In genomic region chr20:20235681-20236080, GRCh38 we compare ENCODE assay signal across 33 cellular contexts.
"Had no signal": no experiment of that assay in that cellular context is flagged by ENCODE, and none has a peak within 500 bp of the region (broad histone marks: within the 10 kb centered on the region; RNA-seq: fewer than 3 reads in every experiment).

No MANE protein-coding gene starts in this region.

- ATAC-seq: activated CD4-positive, CD25-positive, alpha-beta regulatory T cell treated with anti-CD3 and anti-CD28 coated beads, Interleukin-2, amount 50 U/mL, for 24 hours; body of pancreas; foreskin keratinocyte; heart right ventricle; left lobe of liver; lower lobe of right lung; naive thymus-derived CD8-positive, alpha-beta T cell; pancreas; stimulated activated memory B cell treated with anti-CD40 and anti-IgM and Interleukin-4, amounts not matched to agents 10 μg/mL and 1 μg/mL and 100 μg/mL, for 72 hours; stimulated activated naive CD8-positive, alpha-beta T cell treated with anti-CD3 and anti-CD28 coated beads, Interleukin-15, amount 100 ng/mL, for 72 hours had no signal

- H3K36me3 Mint-ChIP-seq: activated naive CD8-positive, alpha-beta T cell treated with anti-CD3 and anti-CD28 coated beads for 36 hours; naive thymus-derived CD8-positive, alpha-beta T cell; stimulated activated memory B cell treated with anti-CD40 and anti-IgM and Interleukin-4, amounts not matched to agents 10 μg/mL and 1 μg/mL and 100 μg/mL, for 72 hours had no signal

- H3K27me3 Mint-ChIP-seq: stimulated activated naive CD8-positive, alpha-beta T cell treated with anti-CD3 and anti-CD28 coated beads, Interleukin-15, amount 100 ng/mL, for 72 hours had no signal

- H3K4me3 Mint-ChIP-seq: activated naive CD4-positive, alpha-beta T cell treated with anti-CD3 and anti-CD28 coated beads for 36 hours; activated naive CD8-positive, alpha-beta T cell treated with anti-CD3 and anti-CD28 coated beads for 36 hours; activated T-helper 1 cell treated with anti-CD3 and anti-CD28 coated beads, Interleukin-12 subunit alpha, Interleukin-12 subunit beta, Interleukin-2, Interleukin-4 antibody, amounts not matched to agents 30 ng/mL and 10 ng/mL and 1 ng/mL, durations not matched to agents 14 hours and 24 hours and 36 hours; naive thymus-derived CD8-positive, alpha-beta T cell; neural crest cell; stimulated activated memory B cell treated with anti-CD40 and anti-IgM and Interleukin-4, amounts not matched to agents 10 μg/mL and 1 μg/mL and 100 μg/mL, for 72 hours; stimulated activated naive CD8-positive, alpha-beta T cell treated with anti-CD3 and anti-CD28 coated beads, Interleukin-15, amount 100 ng/mL, for 72 hours had no signal

- H3K4me1 Mint-ChIP-seq: activated naive CD8-positive, alpha-beta T cell treated with anti-CD3 and anti-CD28 coated beads for 36 hours; stimulated activated naive CD8-positive, alpha-beta T cell treated with anti-CD3 and anti-CD28 coated beads, Interleukin-15, amount 100 ng/mL, for 72 hours had no signal

- H3K9me3 Mint-ChIP-seq: activated naive CD4-positive, alpha-beta T cell treated with anti-CD3 and anti-CD28 coated beads for 36 hours; activated naive CD8-positive, alpha-beta T cell treated with anti-CD3 and anti-CD28 coated beads for 36 hours; activated T-helper 1 cell treated with anti-CD3 and anti-CD28 coated beads, Interleukin-12 subunit alpha, Interleukin-12 subunit beta, Interleukin-2, Interleukin-4 antibody, amounts not matched to agents 30 ng/mL and 10 ng/mL and 1 ng/mL, durations not matched to agents 14 hours and 24 hours and 36 hours; naive thymus-derived CD8-positive, alpha-beta T cell; neural crest cell; stimulated activated memory B cell treated with anti-CD40 and anti-IgM and Interleukin-4, amounts not matched to agents 10 μg/mL and 1 μg/mL and 100 μg/mL, for 72 hours; stimulated activated naive CD8-positive, alpha-beta T cell treated with anti-CD3 and anti-CD28 coated beads, Interleukin-15, amount 100 ng/mL, for 72 hours had no signal

- H3K27ac Mint-ChIP-seq: activated naive CD4-positive, alpha-beta T cell treated with anti-CD3 and anti-CD28 coated beads for 36 hours; activated naive CD8-positive, alpha-beta T cell treated with anti-CD3 and anti-CD28 coated beads for 36 hours; activated T-helper 1 cell treated with anti-CD3 and anti-CD28 coated beads, Interleukin-12 subunit alpha, Interleukin-12 subunit beta, Interleukin-2, Interleukin-4 antibody, amounts not matched to agents 30 ng/mL and 10 ng/mL and 1 ng/mL, durations not matched to agents 14 hours and 24 hours and 36 hours; naive thymus-derived CD8-positive, alpha-beta T cell; stimulated activated memory B cell treated with anti-CD40 and anti-IgM and Interleukin-4, amounts not matched to agents 10 μg/mL and 1 μg/mL and 100 μg/mL, for 72 hours; stimulated activated naive CD8-positive, alpha-beta T cell treated with anti-CD3 and anti-CD28 coated beads, Interleukin-15, amount 100 ng/mL, for 72 hours had no signal

- DNase-seq: activated CD4-positive, alpha-beta T cell treated with anti-CD3 and anti-CD28 coated beads for 48 hours; activated CD4-positive, alpha-beta T cell treated with anti-CD3 and anti-CD28 coated beads, Interleukin-2, amount 50 U/mL, for 48 hours; activated CD8-positive, alpha-beta memory T cell treated with anti-CD3 and anti-CD28 coated beads for 24 hours; activated CD8-positive, alpha-beta memory T cell treated with anti-CD3 and anti-CD28 coated beads, Interleukin-2, amount 50 U/mL, for 4 hours; activated effector memory CD4-positive, alpha-beta T cell treated with anti-CD3 and anti-CD28 coated beads, Interleukin-2, amount 50 U/mL, for 16 hours; activated naive CD4-positive, alpha-beta T cell treated with anti-CD3 and anti-CD28 coated beads for 36 hours; activated naive CD8-positive, alpha-beta T cell treated with anti-CD3 and anti-CD28 coated beads for 36 hours; activated T-cell treated with anti-CD3 and anti-CD28 coated beads, Interleukin-2, amount 50 U/mL, for 1 hour; adrenal gland; aorta; body of pancreas; dermis blood vessel endothelial cell; effector CD4-positive, alpha-beta T cell; foreskin keratinocyte; heart right ventricle; kidney glomerular epithelial cell; lower lobe of right lung; mesenchymal stem cell; naive thymus-derived CD8-positive, alpha-beta T cell; nucleus accumbens; pancreas; retina; sigmoid colon; small intestine; stimulated activated CD4-positive, alpha-beta T cell treated with anti-CD3 and anti-CD28 coated beads, Interleukin-4, amount 100 ng/mL, for 24 hours; stimulated activated naive CD8-positive, alpha-beta T cell treated with anti-CD3 and anti-CD28 coated beads, Interleukin-15, amount 100 ng/mL, for 72 hours; thyroid gland; upper lobe of left lung had no signal
